ENCODE assay signal across 39 cellular contexts in the genomic region with DNA sequence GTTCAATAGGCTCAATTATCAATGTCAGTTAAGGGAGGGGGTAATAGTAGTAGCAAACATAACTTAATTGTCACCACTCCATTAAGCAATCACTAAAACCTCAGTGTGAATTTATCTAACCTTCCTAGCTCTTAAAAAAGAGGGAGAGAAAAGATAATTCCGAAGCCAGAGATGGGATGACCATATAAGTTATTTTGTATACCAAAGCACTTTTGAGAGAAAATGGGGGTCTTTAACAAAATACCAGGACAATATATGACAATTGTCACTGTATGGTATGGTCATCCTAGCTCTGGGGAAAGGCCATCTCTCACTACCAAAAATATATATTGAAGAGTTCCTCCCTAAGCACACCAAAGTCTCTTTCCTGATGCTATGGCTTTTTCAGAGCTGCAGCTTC. TPM values are rescaled to one million over a fixed set of nuclear protein-coding genes. Genes with fewer than 3 reads are reported as not detected.
"Had no signal": no experiment of that assay in that cellular context is flagged by ENCODE, and none has a peak within 500 bp of the region (broad histone marks: within the 10 kb centered on the region; RNA-seq: fewer than 3 reads in every experiment).

No MANE protein-coding gene starts in this region.

- DNase-seq: Karpas-422, Kasumi-1, MG63, MM.1S, MV-4-11, NCI-H1048, NCI-H1092, NCI-H1092 treated with DMSO at 0.1 percent for 48 hours, NCI-H1105, NCI-H1105 treated with DMSO at 0.1 percent for 48 hours, NCI-H1417 treated with DMSO at 0.1 percent for 48 hours, NCI-H1436, NCI-H1436 treated with DMSO at 0.1 percent for 48 hours, NCI-H146, NCI-H1694, NCI-H1694 treated with DMSO at 0.1 percent for 48 hours, NCI-H187, NCI-H187 treated with DMSO at 0.1 percent for 48 hours, NCI-H1930, NCI-H2029, NCI-H2029 treated with DMSO at 0.1 percent for 48 hours, NCI-H2081, NCI-H2081 treated with DMSO at 0.1 percent for 48 hours, NCI-H2107, NCI-H2171, NCI-H2171 treated with DMSO at 0.1 percent for 48 hours, NCI-H2227 treated with DMSO at 0.1 percent for 48 hours, NCI-H226, NCI-H345, NCI-H446, NCI-H446 treated with DMSO at 0.1 percent for 48 hours, NCI-H510A, NCI-H510A treated with DMSO at 0.1 percent for 48 hours, NCI-H524, NCI-H524 treated with DMSO at 0.1 percent for 48 hours had no signal

- H3K36me3 ChIP-seq: MG63 had no signal

- H3K9me3 ChIP-seq: MG63 had no signal

- H3K4me3 ChIP-seq: MG63 had no signal

- H3K27me3 ChIP-seq: MG63 had no signal

RNA-seq across cellular contexts. Expression of gene SPHKAP, which starts 55.1 kb away (rescaled TPM):
- total RNA-seq: LHCN-M2, M059J, MCF 10A, NCI-H460 had no signal
